In genomic region chr3:169365993-169366915, GRCh38 we compare ENCODE assay signal across 25 cellular contexts.
DNase-seq lines count a peak whose midpoint lies in the region; ATAC-seq and TF ChIP-seq lines count a peak whose summit lies in the region.
"Had no signal": no experiment of that assay in that cellular context is flagged by ENCODE, and none has a peak within 500 bp of the region (broad histone marks: within the 10 kb centered on the region; RNA-seq: fewer than 3 reads in every experiment).

No MANE protein-coding gene starts in this region.

- H3K4me1 ChIP-seq in MM.1S (ENCODE audit: low read length): peaks cover 26% of the 10 kb centered on the region
- H3K4me1 ChIP-seq in mammary epithelial cell (ENCODE audit: insufficient read depth, low read length): peaks cover 4% of the 10 kb centered on the region
- H3K4me1 ChIP-seq in mucosa of descending colon (ENCODE audit: low read depth): peaks cover 5% of the 10 kb centered on the region
- H3K4me1 ChIP-seq: esophagus muscularis mucosa, upper lobe of right lung had no signal

- H3K36me3 ChIP-seq in MM.1S (replicated peaks; ENCODE audit: insufficient read depth, low read length) (no peaks in the 10 kb centered on the region), mammary epithelial cell (ENCODE audit: insufficient read depth, low read length) (no peaks in the 10 kb centered on the region), mucosa of descending colon (ENCODE audit: low read depth) (no peaks in the 10 kb centered on the region)
- H3K36me3 ChIP-seq: cardiac muscle cell, colonic mucosa, esophagus muscularis mucosa, upper lobe of right lung had no signal

- 54% methylated on average over 5 of the region's 6 CpGs for WGBS in mammary epithelial cell (ENCODE audit: low coverage, missing lambda C conversion rate)

- no peaks in the 10 kb centered on the region for H3K9me3 ChIP-seq in MM.1S (replicated peaks; ENCODE audit: insufficient read depth, low read length)
- H3K9me3 ChIP-seq in mammary epithelial cell (replicated peaks; ENCODE audit: insufficient read depth, low read length): no peaks in the 10 kb centered on the region
- H3K9me3 ChIP-seq in mucosa of descending colon: no peaks in the 10 kb centered on the region
- H3K9me3 ChIP-seq: colonic mucosa, esophagus muscularis mucosa, upper lobe of right lung had no signal

- no peaks in the 10 kb centered on the region for H3K79me2 ChIP-seq in MM.1S (ENCODE audit: low read length)
- H3K79me2 ChIP-seq in mammary epithelial cell (ENCODE audit: insufficient read depth, low read length): no peaks in the 10 kb centered on the region

- no peak overlapping the region for H2AFZ ChIP-seq in MM.1S (ENCODE audit: low read length)
- peak overlapping the region; percentile 13 for H2AFZ ChIP-seq in mammary epithelial cell (ENCODE audit: low read depth, low read length)

- CTCF ChIA-PET in mammary epithelial cell (lab: Charles Lee; ENCODE audit: low non-redundant PET): no interaction called here

- peak; percentile 95 for DNase-seq in MM.1S
- DNase-seq in NCI-H2107 treated with DMSO at 0.1 percent for 48 hours (lab: John Stamatoyannopoulos, UW; ENCODE audit: unreplicated experiment): peak; percentile 99
- peak; percentile 81 for DNase-seq in mammary epithelial cell
- peak in 1 of 3 donors; percentile 33 for DNase-seq in mucosa of descending colon
- DNase-seq: activated CD4-positive, alpha-beta T cell treated with anti-CD3 and anti-CD28 coated beads, Interleukin-2, amount 50 U/mL, for 4 hours; activated CD8-positive, alpha-beta memory T cell treated with anti-CD3 and anti-CD28 coated beads, Interleukin-2, amount 50 U/mL, for 48 hours; amygdala; colonic mucosa; effector CD8-positive, alpha-beta T cell; foreskin melanocyte; left cardiac atrium; mesenchymal stem cell; NCI-H1092; stimulated activated CD4-positive, alpha-beta T cell treated with anti-CD3 and anti-CD28 coated beads, Interleukin-4, amount 100 ng/mL, for 4 hours; T-helper 1 cell; upper lobe of right lung had no signal

- H3F3A ChIP-seq in MM.1S (ENCODE audit: insufficient read depth, low read length): peaks cover 11% of the 10 kb centered on the region

- dilution Hi-C loops in mammary epithelial cell (cut with HindIII; ENCODE audit: low sequenced_read_pairs): no loop called here

- no peaks in the 10 kb centered on the region for H3K9me2 ChIP-seq in MM.1S (replicated peaks; ENCODE audit: insufficient read depth, low read length)

- in situ Hi-C loops in mammary epithelial cell (cut with MboI; ENCODE audit: low sequenced_read_pairs in 2 of 2): no loop called here

- H3K9ac ChIP-seq in MM.1S (ENCODE audit: low read length): no peak overlapping the region; the same call in 1 of the 2 replicates
- H3K9ac ChIP-seq in mammary epithelial cell (ENCODE audit: insufficient read depth, low read length): no peak overlapping the region

- intact Hi-C loops in mammary epithelial cell (cut with micrococcal nuclease): no loop called here
- intact Hi-C loops in mucosa of descending colon (cut with DNase I, micrococcal nuclease): no loop called here

- TF ChIP-seq CTCF in MM.1S (IDR thresholded peaks at IDR 0.05; ENCODE audit: low read length) (no peak), mammary epithelial cell (conservative IDR thresholded peaks at IDR 0.05 in 1 of 2, IDR thresholded peaks at IDR 0.05 in 1 of 2; ENCODE audit: extremely low read depth in 1 of 2, insufficient read depth in 1 of 2, low read depth in 1 of 2, low read length in 2 of 2) (no peak), mucosa of descending colon (IDR thresholded peaks at IDR 0.05) (no peak)

- peak overlapping the region; percentile 56 for H3K4me2 ChIP-seq in MM.1S (ENCODE audit: low read depth, low read length)
- H3K4me2 ChIP-seq in mammary epithelial cell (ENCODE audit: insufficient read depth, low read depth, low read length): no peak overlapping the region

- H3K27me3 ChIP-seq in MM.1S (replicated peaks; ENCODE audit: insufficient read depth, low read length): peaks cover 37% of the 10 kb centered on the region
- no peaks in the 10 kb centered on the region for H3K27me3 ChIP-seq in mammary epithelial cell (ENCODE audit: insufficient read depth, low read length)
- H3K27me3 ChIP-seq: cardiac muscle cell, colonic mucosa, esophagus muscularis mucosa, upper lobe of right lung had no signal

- H3K27ac ChIP-seq in MM.1S (ENCODE audit: low read length): peak overlapping the region; percentile 65; the same call in 1 of the 2 replicates
- no peak overlapping the region for H3K27ac ChIP-seq in mammary epithelial cell (ENCODE audit: insufficient read depth, low read depth, low read length)
- H3K27ac ChIP-seq: C4-2B, cardiac muscle cell, colonic mucosa, esophagus muscularis mucosa, upper lobe of right lung had no signal

- BruUV-seq in mammary epithelial cell (replicated peaks; lab: Mats Ljungman, UMichigan): no TSS peak

- ATAC-seq in mucosa of descending colon (peak; percentile 67), HG03045 (IDR thresholded peaks at IDR 0.05; ENCODE audit: unreplicated experiment) (no peak), GM21526 (IDR thresholded peaks at IDR 0.05; ENCODE audit: low FRiP score, unreplicated experiment) (no peak), HG02642 (IDR thresholded peaks at IDR 0.05; ENCODE audit: poor library complexity, unreplicated experiment) (no peak)
- ATAC-seq: activated T-helper 17 cell treated with anti-CD3 and anti-CD28 coated beads, Interleukin-2, amount 50 U/mL, for 72 hours; left cardiac atrium; sciatic nerve; stimulated activated memory B cell treated with anti-CD40 and anti-IgM and Interleukin-4, amounts not matched to agents 10 μg/mL and 1 μg/mL and 100 μg/mL, for 72 hours; upper lobe of right lung had no signal

- H4K20me1 ChIP-seq in MM.1S (ENCODE audit: insufficient read depth, low read length): no peaks in the 10 kb centered on the region
- no peaks in the 10 kb centered on the region for H4K20me1 ChIP-seq in mammary epithelial cell (ENCODE audit: insufficient read depth, low read length)

- H3K4me3 ChIP-seq in MM.1S (ENCODE audit: low read length): no peak overlapping the region
- no peak overlapping the region for H3K4me3 ChIP-seq in mammary epithelial cell (replicated peaks in 1 of 3; ENCODE audit: insufficient read depth in 1 of 3, low read depth in 2 of 3, low read length in 3 of 3)
- H3K4me3 ChIP-seq in mucosa of descending colon: no peak overlapping the region
- H3K4me3 ChIP-seq: cardiac muscle cell, colonic mucosa, esophagus muscularis mucosa, upper lobe of right lung had no signal
